Comparison of ENCODE assay signal across 8 cellular contexts in genomic region chr13:45280751-45281634, GRCh38. TPM values are rescaled to one million over a fixed set of nuclear protein-coding genes. Genes with fewer than 3 reads are reported as not detected.
DNase-seq lines count a peak whose midpoint lies in the region; ATAC-seq, FAIRE-seq and TF ChIP-seq lines count a peak whose summit lies in the region.

No MANE protein-coding gene starts in this region.

- H3K4me3 ChIP-seq in OCI-LY1 (ENCODE audit: low read depth, low read length, poor library complexity, severe bottlenecking) (no peak overlapping the region), pancreas (no peak overlapping the region)

- ATAC-seq in HG03442 (IDR thresholded peaks at IDR 0.05; ENCODE audit: unreplicated experiment), result peak; percentile 63
- ATAC-seq in foreskin keratinocyte, result peak; percentile 96
- ATAC-seq in pancreas, result peak; percentile 92 to 100 (median 98)

- no peak overlapping the region for H3K4me2 ChIP-seq in OCI-LY1 (ENCODE audit: low read length)

- H3K4me1 ChIP-seq in OCI-LY1 (ENCODE audit: insufficient read depth, low read length, severe bottlenecking) (no peaks in the 10 kb centered on the region), foreskin keratinocyte (peaks cover 4% of the 10 kb centered on the region), pancreas (no peaks in the 10 kb centered on the region)

- H3K27me3 ChIP-seq in OCI-LY1 (ENCODE audit: insufficient read depth, low read length) (no peaks in the 10 kb centered on the region), foreskin keratinocyte (no peaks in the 10 kb centered on the region), pancreas (no peaks in the 10 kb centered on the region)

- TF ChIP-seq CTCF in GM12874 (IDR thresholded peaks at IDR 0.05; ENCODE audit: insufficient read depth, low read depth, low read length), result peak; percentile 74
- TF ChIP-seq CTCF in OCI-LY1 (IDR thresholded peaks at IDR 0.05; ENCODE audit: low read length), result peak; percentile 87
- peak; percentile 96 for TF ChIP-seq CTCF in foreskin keratinocyte (conservative IDR thresholded peaks at IDR 0.05)
- TF ChIP-seq CTCF in pancreas (IDR thresholded peaks at IDR 0.05), result peak in 3 of 4 donors; percentile 4 to 62 (median 44)

- H3K27ac ChIP-seq in OCI-LY1 (ENCODE audit: low read depth, low read length, poor library complexity, severe bottlenecking) (no peak overlapping the region), foreskin keratinocyte (no peak overlapping the region), pancreas (no peak overlapping the region)

- H3K9me3 ChIP-seq in OCI-LY1 (ENCODE audit: low read length) (no peaks in the 10 kb centered on the region), pancreas (no peaks in the 10 kb centered on the region)

- DNase-seq in 8988T (peak; percentile 71), activated T-helper 1 cell treated with Interleukin-2 at 50 U/mL for 16 hours (ENCODE audit: low read depth) (peak; percentile 7), foreskin keratinocyte (peak; percentile 54 to 76), pancreas (peak; percentile 41 to 72 (median 63)), ureter (ENCODE audit: low spot score) (peak; percentile 56)

- H3K9me2 ChIP-seq in OCI-LY1 (ENCODE audit: low read depth, low read length), result no peaks in the 10 kb centered on the region

- H3F3A ChIP-seq in OCI-LY1 (ENCODE audit: insufficient read depth, low read length), result no peaks in the 10 kb centered on the region

- intact Hi-C loops in pancreas (cut with DNase I), result loop anchor here in 1 of 3 donors (2.0 kb wide), 1 partner anchor 234 kb away; no protein-coding TSS in a partner anchor

- H2AFZ ChIP-seq in OCI-LY1 (ENCODE audit: low read length), result no peak overlapping the region

- H3K9ac ChIP-seq in OCI-LY1 (ENCODE audit: low read length), result no peak overlapping the region

- 43 to 45% methylated on average over 7 of the region's 7 CpGs for WGBS in pancreas, 2 donors

- H3K36me3 ChIP-seq in OCI-LY1 (ENCODE audit: insufficient read depth, low read length), result peaks cover 18% of the 10 kb centered on the region; the same call in 1 of the 2 replicates
- no peaks in the 10 kb centered on the region for H3K36me3 ChIP-seq in pancreas

- no peaks in the 10 kb centered on the region for H3K79me2 ChIP-seq in OCI-LY1 (ENCODE audit: insufficient read depth, low read length)

- H4K20me1 ChIP-seq in OCI-LY1 (ENCODE audit: insufficient read depth, low read length), result no peaks in the 10 kb centered on the region

- FAIRE-seq in pancreas (lab: Jason Lieb, UNC), result no peak

RNA-seq across cellular contexts. Expression of gene TPT1, which starts 60.0 kb away (rescaled TPM):
- total RNA-seq in foreskin keratinocyte (3,187 and 3,228 TPM in 2 replicates), pancreas (1,000 to 10,000 TPM; 2,995 to 3,873 (median 3,563) TPM), ureter (4,913 TPM)
- polyA plus RNA-seq in foreskin keratinocyte (4,571 and 4,595 TPM in 2 replicates), pancreas (1,000 to 10,000 TPM; 3,587 to 4,358 TPM)

Comparison
In these comparisons a context has a peak if more than half of its experiments do, and no peak if none do; other contexts are left out.
1. DNase-seq: peak in every context shown above with its lines; median percentile 71 in 8988T; 65 in foreskin keratinocyte; 63 in pancreas; 56 in ureter; 7 in activated T-helper 1 cell treated with Interleukin-2 at 50 U/mL for 16 hours.
2. CTCF ChIP-seq: peak in every context shown above with its lines; median percentile 96 in foreskin keratinocyte; 87 in OCI-LY1; 74 in GM12874; 44 in pancreas.